17 cellular contexts compared by ENCODE assay signal in genomic region chr4:10656988-10657387, GRCh38. TPM values are rescaled to one million over a fixed set of nuclear protein-coding genes. Genes with fewer than 3 reads are reported as not detected.
A peak's percentile ranks its signal among the peaks of the same experiment; 100 is the strongest.
DNase-seq lines count a peak whose midpoint lies in the region; ATAC-seq and TF ChIP-seq lines count a peak whose summit lies in the region.
"Had no signal": no experiment of that assay in that cellular context is flagged by ENCODE, and none has a peak within 500 bp of the region (broad histone marks: within the 10 kb centered on the region; RNA-seq: fewer than 3 reads in every experiment).

No MANE protein-coding gene starts in this region.

- in situ Hi-C loops in brain microvascular endothelial cell (cut with HindIII; ENCODE audit: low pct_ligation_motif_present, low sequenced_read_pairs): no loop called here

- H3K9me2 ChIP-seq in MM.1S (replicated peaks; ENCODE audit: insufficient read depth, low read length): no peaks in the 10 kb centered on the region

- H3K79me2 ChIP-seq in MM.1S (ENCODE audit: low read length): no peaks in the 10 kb centered on the region

- H4K20me1 ChIP-seq in MM.1S (ENCODE audit: insufficient read depth, low read length): no peaks in the 10 kb centered on the region

- H3K4me1 ChIP-seq in MM.1S (ENCODE audit: low read length) (no peaks in the 10 kb centered on the region), mucosa of descending colon (ENCODE audit: low read depth) (no peaks in the 10 kb centered on the region)

- H2AFZ ChIP-seq in MM.1S (ENCODE audit: low read length): peak overlapping the region; percentile 72

- H3K27me3 ChIP-seq in MM.1S (replicated peaks; ENCODE audit: insufficient read depth, low read length) (no peaks in the 10 kb centered on the region), brain microvascular endothelial cell (replicated peaks) (no peaks in the 10 kb centered on the region)
- H3K27me3 ChIP-seq: esophagus squamous epithelium had no signal

- H3K4me3 ChIP-seq in MM.1S (ENCODE audit: low read length): peak overlapping the region; percentile 10; the same call in 1 of the 2 replicates
- H3K4me3 ChIP-seq in brain microvascular endothelial cell (ENCODE audit: low read depth, low read length): no peak overlapping the region
- no peak overlapping the region for H3K4me3 ChIP-seq in mucosa of descending colon
- H3K4me3 ChIP-seq: esophagus squamous epithelium had no signal

- intact Hi-C loops in mucosa of descending colon (cut with DNase I, micrococcal nuclease): no loop called here

- peak overlapping the region; percentile 82 for H3K4me2 ChIP-seq in MM.1S (ENCODE audit: low read depth, low read length)

- no peak overlapping the region for H3K27ac ChIP-seq in MM.1S (ENCODE audit: low read length)
- peak overlapping the region; percentile 65 for H3K27ac ChIP-seq in brain microvascular endothelial cell
- H3K27ac ChIP-seq: esophagus squamous epithelium had no signal

- H3K36me3 ChIP-seq in MM.1S (replicated peaks; ENCODE audit: insufficient read depth, low read length): no peaks in the 10 kb centered on the region
- no peaks in the 10 kb centered on the region for H3K36me3 ChIP-seq in brain microvascular endothelial cell (replicated peaks)
- H3K36me3 ChIP-seq in mucosa of descending colon (ENCODE audit: low read depth): no peaks in the 10 kb centered on the region
- H3K36me3 ChIP-seq: esophagus squamous epithelium had no signal

- TF ChIP-seq CTCF in MM.1S (IDR thresholded peaks at IDR 0.05; ENCODE audit: low read length) (no peak), brain microvascular endothelial cell (IDR thresholded peaks at IDR 0.05; ENCODE audit: low read depth, low read length, missing control alignments) (no peak), mucosa of descending colon (IDR thresholded peaks at IDR 0.05) (no peak)

- H3K9me3 ChIP-seq in MM.1S (replicated peaks; ENCODE audit: insufficient read depth, low read length): no peaks in the 10 kb centered on the region
- H3K9me3 ChIP-seq in mucosa of descending colon: no peaks in the 10 kb centered on the region
- H3K9me3 ChIP-seq: esophagus squamous epithelium had no signal

- no peak overlapping the region for H3K9ac ChIP-seq in MM.1S (ENCODE audit: low read length)

- H3F3A ChIP-seq in MM.1S (ENCODE audit: insufficient read depth, low read length): no peaks in the 10 kb centered on the region

- peak; percentile 23 for DNase-seq in EL
- no peak for DNase-seq in MM.1S
- DNase-seq in brain microvascular endothelial cell: peak; percentile 45
- peak in 1 of 3 donors; percentile 17 for DNase-seq in mucosa of descending colon
- no peak for DNase-seq in stimulated activated CD4-positive, alpha-beta T cell treated with anti-CD3 and anti-CD28 coated beads, Interleukin-1b, Interleukin-23, amount 100 ng/mL, for 48 hours
- DNase-seq in NCI-H524 treated with DMSO at 0.1 percent for 48 hours (lab: John Stamatoyannopoulos, UW): no peak
- no peak for DNase-seq in NCI-H82 treated with DMSO at 0.1 percent for 48 hours (lab: John Stamatoyannopoulos, UW; ENCODE audit: unreplicated experiment)
- DNase-seq in germinal center (ENCODE audit: low spot score): no peak
- DNase-seq: central memory CD4-positive, alpha-beta T cell; esophagus squamous epithelium; NCI-H1048; NCI-H446 treated with DMSO at 0.1 percent for 48 hours had no signal

- peak; percentile 64 for ATAC-seq in mucosa of descending colon
- ATAC-seq: sciatic nerve, WTC11 had no signal

RNA-seq across cellular contexts. Expression of gene CLNK, which starts 27.6 kb away (rescaled TPM):
- under 1 TPM in 2 of 3 donors, not detected in 1; 0.27 to 0.60 TPM for total RNA-seq in mucosa of descending colon
- total RNA-seq: myocyte, sciatic nerve, SK-MEL-5, temporal lobe, WTC11 had no signal

Comparison
In these comparisons a context has a peak if more than half of its experiments do, and no peak if none do; other contexts are left out.
1. DNase-seq: peak in EL (single experiment) and brain microvascular endothelial cell (single experiment); none in MM.1S (single experiment), stimulated activated CD4-positive, alpha-beta T cell treated with anti-CD3 and anti-CD28 coated beads, Interleukin-1b, Interleukin-23, amount 100 ng/mL, for 48 hours (single experiment), NCI-H524 treated with DMSO at 0.1 percent for 48 hours (single experiment), NCI-H82 treated with DMSO at 0.1 percent for 48 hours (single experiment) and germinal center (single experiment).